2 cellular contexts compared by ENCODE assay signal in the genomic region with DNA sequence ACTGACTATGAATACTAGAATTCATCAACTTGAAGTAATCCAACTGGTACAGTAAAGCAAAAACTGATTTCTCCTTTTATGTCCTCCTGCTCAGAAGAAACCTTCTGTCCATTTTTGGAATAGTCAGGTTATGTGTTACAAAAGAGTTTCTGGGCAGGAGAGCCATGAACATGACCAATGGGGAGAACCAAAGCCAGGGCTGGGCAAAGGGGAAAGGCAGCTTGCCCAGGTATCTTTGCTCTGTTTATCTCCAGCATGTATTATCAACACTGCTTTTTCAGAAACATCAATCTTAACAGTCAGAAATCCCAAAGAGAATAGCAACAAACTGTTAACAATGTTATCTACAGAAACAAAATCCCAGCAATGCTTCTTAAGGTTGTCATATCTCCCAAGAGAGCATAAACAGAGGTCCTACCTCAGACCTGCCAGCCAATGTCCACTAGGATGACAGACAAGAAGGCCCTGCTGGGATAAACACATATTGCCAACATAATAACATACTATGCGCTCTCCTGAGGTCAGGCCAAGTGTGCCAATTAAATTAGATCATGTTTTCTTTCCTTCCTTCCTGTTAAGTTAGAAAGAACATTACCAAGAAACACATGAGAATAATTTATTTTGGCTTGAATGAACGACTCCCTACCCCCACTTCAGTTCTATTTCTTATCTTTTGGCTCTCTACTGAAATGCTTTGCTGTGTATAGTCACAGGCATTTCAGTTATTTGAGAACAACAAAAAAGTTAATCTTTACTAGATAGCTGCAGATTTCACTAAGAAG.
TF ChIP-seq lines count a peak whose summit lies in the region.

No MANE protein-coding gene starts in this region.

TF ChIP-seq in liver, 16 proteins besides CTCF, POLR2A, EP300 and RAD21:
- TF ChIP-seq JUND (IDR thresholded peaks at IDR 0.05) = peak in 1 of 2 donors; percentile 34
- no peak for TF ChIP-seq TAF1 (conservative IDR thresholded peaks at IDR 0.05)
- peak in 1 of 2 donors; percentile 59 for TF ChIP-seq RXRA (IDR thresholded peaks at IDR 0.05)
- peak; percentile 73 for TF ChIP-seq FOXA2 (IDR thresholded peaks at IDR 0.05)
- TF ChIP-seq NR2F2 (IDR thresholded peaks at IDR 0.05) = peak; percentile 29
- TF ChIP-seq, protein P1, sequence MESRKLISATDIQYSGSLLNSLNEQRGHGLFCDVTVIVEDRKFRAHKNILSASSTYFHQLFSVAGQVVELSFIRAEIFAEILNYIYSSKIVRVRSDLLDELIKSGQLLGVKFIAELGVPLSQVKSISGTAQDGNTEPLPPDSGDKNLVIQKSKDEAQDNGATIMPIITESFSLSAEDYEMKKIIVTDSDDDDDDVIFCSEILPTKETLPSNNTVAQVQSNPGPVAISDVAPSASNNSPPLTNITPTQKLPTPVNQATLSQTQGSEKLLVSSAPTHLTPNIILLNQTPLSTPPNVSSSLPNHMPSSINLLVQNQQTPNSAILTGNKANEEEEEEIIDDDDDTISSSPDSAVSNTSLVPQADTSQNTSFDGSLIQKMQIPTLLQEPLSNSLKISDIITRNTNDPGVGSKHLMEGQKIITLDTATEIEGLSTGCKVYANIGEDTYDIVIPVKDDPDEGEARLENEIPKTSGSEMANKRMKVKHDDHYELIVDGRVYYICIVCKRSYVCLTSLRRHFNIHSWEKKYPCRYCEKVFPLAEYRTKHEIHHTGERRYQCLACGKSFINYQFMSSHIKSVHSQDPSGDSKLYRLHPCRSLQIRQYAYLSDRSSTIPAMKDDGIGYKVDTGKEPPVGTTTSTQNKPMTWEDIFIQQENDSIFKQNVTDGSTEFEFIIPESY (IDR thresholded peaks at IDR 0.05) = no peak
- TF ChIP-seq EGR1 (IDR thresholded peaks at IDR 0.05; ENCODE audit: low read depth in 2 of 2) = peak in 1 of 2 donors; percentile 11
- TF ChIP-seq YY1 (IDR thresholded peaks at IDR 0.05) = peak; percentile 92
- peak; percentile 53 for TF ChIP-seq SP1 (IDR thresholded peaks at IDR 0.05)
- no peak for TF ChIP-seq GABPA (IDR thresholded peaks at IDR 0.05 in 1 of 2, conservative IDR thresholded peaks at IDR 0.05 in 1 of 2)
- peak; percentile 80 for TF ChIP-seq FOXA1 (IDR thresholded peaks at IDR 0.05)
- TF ChIP-seq ATF3 (IDR thresholded peaks at IDR 0.05) = no peak
- peak; percentile 53 for TF ChIP-seq MAX (IDR thresholded peaks at IDR 0.05)
- peak; percentile 36 for TF ChIP-seq REST (IDR thresholded peaks at IDR 0.05)
- peak; percentile 36 to 73 for TF ChIP-seq HNF4A (conservative IDR thresholded peaks at IDR 0.05)
- peak; percentile 12 for TF ChIP-seq HNF4G (IDR thresholded peaks at IDR 0.05)
TF ChIP-seq in liver: peak in this region for 12.

TF ChIP-seq in HepG2, 621 proteins besides CTCF, POLR2A, EP300 and RAD21:
- no peak for TF ChIP-seq ZC3H4 (CRISPR knock-in tag; IDR thresholded peaks at IDR 0.05; ENCODE audit: borderline replicate concordance)
- no peak for TF ChIP-seq SAP130 (CRISPR knock-in tag; IDR thresholded peaks at IDR 0.05; ENCODE audit: low read depth)
- no peak for TF ChIP-seq ZNF816 (CRISPR knock-in tag; IDR thresholded peaks at IDR 0.05; ENCODE audit: borderline replicate concordance)
- TF ChIP-seq ZNF24 (IDR thresholded peaks at IDR 0.05) = no peak
- TF ChIP-seq NBN (conservative IDR thresholded peaks at IDR 0.05) = no peak
- TF ChIP-seq SCMH1 (CRISPR knock-in tag; IDR thresholded peaks at IDR 0.05; ENCODE audit: borderline replicate concordance) = no peak
- TF ChIP-seq, protein P2, sequence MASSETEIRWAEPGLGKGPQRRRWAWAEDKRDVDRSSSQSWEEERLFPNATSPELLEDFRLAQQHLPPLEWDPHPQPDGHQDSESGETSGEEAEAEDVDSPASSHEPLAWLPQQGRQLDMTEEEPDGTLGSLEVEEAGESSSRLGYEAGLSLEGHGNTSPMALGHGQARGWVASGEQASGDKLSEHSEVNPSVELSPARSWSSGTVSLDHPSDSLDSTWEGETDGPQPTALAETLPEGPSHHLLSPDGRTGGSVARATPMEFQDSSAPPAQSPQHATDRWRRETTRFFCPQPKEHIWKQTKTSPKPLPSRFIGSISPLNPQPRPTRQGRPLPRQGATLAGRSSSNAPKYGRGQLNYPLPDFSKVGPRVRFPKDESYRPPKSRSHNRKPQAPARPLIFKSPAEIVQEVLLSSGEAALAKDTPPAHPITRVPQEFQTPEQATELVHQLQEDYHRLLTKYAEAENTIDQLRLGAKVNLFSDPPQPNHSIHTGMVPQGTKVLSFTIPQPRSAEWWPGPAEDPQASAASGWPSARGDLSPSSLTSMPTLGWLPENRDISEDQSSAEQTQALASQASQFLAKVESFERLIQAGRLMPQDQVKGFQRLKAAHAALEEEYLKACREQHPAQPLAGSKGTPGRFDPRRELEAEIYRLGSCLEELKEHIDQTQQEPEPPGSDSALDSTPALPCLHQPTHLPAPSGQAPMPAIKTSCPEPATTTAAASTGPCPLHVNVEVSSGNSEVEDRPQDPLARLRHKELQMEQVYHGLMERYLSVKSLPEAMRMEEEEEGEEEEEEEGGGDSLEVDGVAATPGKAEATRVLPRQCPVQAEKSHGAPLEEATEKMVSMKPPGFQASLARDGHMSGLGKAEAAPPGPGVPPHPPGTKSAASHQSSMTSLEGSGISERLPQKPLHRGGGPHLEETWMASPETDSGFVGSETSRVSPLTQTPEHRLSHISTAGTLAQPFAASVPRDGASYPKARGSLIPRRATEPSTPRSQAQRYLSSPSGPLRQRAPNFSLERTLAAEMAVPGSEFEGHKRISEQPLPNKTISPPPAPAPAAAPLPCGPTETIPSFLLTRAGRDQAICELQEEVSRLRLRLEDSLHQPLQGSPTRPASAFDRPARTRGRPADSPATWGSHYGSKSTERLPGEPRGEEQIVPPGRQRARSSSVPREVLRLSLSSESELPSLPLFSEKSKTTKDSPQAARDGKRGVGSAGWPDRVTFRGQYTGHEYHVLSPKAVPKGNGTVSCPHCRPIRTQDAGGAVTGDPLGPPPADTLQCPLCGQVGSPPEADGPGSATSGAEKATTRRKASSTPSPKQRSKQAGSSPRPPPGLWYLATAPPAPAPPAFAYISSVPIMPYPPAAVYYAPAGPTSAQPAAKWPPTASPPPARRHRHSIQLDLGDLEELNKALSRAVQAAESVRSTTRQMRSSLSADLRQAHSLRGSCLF (CRISPR knock-in tag; IDR thresholded peaks at IDR 0.05; ENCODE audit: borderline replicate concordance) = no peak
- TF ChIP-seq ETV5 (CRISPR knock-in tag; IDR thresholded peaks at IDR 0.05; ENCODE audit: borderline replicate concordance) = no peak
- no peak for TF ChIP-seq ZNF460 (CRISPR knock-in tag; IDR thresholded peaks at IDR 0.05; ENCODE audit: borderline replicate concordance)
- no peak for TF ChIP-seq PCBP2 (optimal IDR thresholded peaks at IDR 0.05; ENCODE audit: low read depth, low read length, poor library complexity, severe bottlenecking)
- no peak for TF ChIP-seq FOXK1 (CRISPR knock-in tag; IDR thresholded peaks at IDR 0.05; ENCODE audit: borderline replicate concordance, low read depth)
